Comparison of ENCODE assay signal across 26 cellular contexts in the genomic region with DNA sequence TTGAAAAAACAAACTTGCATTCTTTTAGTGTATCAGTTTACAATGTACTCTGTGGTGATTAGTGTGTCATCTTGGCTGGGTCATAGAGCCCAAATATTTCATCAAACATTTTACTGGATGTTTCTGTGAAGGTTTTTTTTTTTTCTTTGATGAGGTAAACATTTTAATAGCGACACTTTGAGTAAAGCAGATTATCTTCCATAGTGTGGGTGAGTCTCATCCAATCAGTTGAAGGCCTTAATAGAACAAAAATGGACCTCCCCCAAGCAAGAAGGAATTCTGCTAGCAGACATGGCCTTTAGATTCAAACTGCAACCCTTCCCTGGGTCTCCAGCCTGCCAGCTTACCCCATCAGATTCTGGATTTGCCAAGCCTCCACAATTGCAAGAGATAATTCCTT.
"Had no signal": no experiment of that assay in that cellular context is flagged by ENCODE, and none has a peak within 500 bp of the region (broad histone marks: within the 10 kb centered on the region; RNA-seq: fewer than 3 reads in every experiment).

No MANE protein-coding gene starts in this region.

- H3K36me3 Mint-ChIP-seq: mesothelial cell of epicardium, naive B cell had no signal

- ATAC-seq: effector memory CD8-positive, alpha-beta T cell; esophagus mucosa; gastrocnemius medialis; heart right ventricle; left cardiac atrium; left lung; left ventricle myocardium superior; lower lobe of right lung; mucosa of descending colon; naive thymus-derived CD8-positive, alpha-beta T cell had no signal

- H3K4me3 ChIP-seq: colonic mucosa, dorsolateral prefrontal cortex, esophagus squamous epithelium, gastrocnemius medialis, heart right ventricle, left lung, lower lobe of right lung, mucosa of descending colon had no signal

- H3K36me3 ChIP-seq: colonic mucosa, esophagus squamous epithelium, gastrocnemius medialis, heart right ventricle, left lung, lower lobe of right lung had no signal

- DNase-seq: colonic mucosa; dermis blood vessel endothelial cell; dorsolateral prefrontal cortex; effector CD8-positive, alpha-beta T cell; effector memory CD8-positive, alpha-beta T cell; endodermal cell; erythroblast; esophagus squamous epithelium; foreskin fibroblast; foreskin melanocyte; gastrocnemius medialis; glutamatergic neuron; head of caudate nucleus; heart right ventricle; hippocampal formation; left cardiac atrium; left lung; left ventricle myocardium superior; lower lobe of right lung; mesenchymal stem cell; mucosa of descending colon; naive B cell; naive thymus-derived CD8-positive, alpha-beta T cell had no signal

- H3K4me3 Mint-ChIP-seq: effector memory CD8-positive, alpha-beta T cell; endodermal cell; mesothelial cell of epicardium; naive B cell; naive thymus-derived CD8-positive, alpha-beta T cell had no signal

- H3K4me1 Mint-ChIP-seq: naive B cell; naive thymus-derived CD8-positive, alpha-beta T cell had no signal

- H3K27ac Mint-ChIP-seq: effector memory CD8-positive, alpha-beta T cell; endodermal cell; naive B cell; naive thymus-derived CD8-positive, alpha-beta T cell had no signal

- H3K4me1 ChIP-seq: colonic mucosa, esophagus squamous epithelium, gastrocnemius medialis, heart right ventricle, left lung, lower lobe of right lung had no signal

- H3K9me3 ChIP-seq: colonic mucosa, esophagus squamous epithelium, gastrocnemius medialis, heart right ventricle, left lung, lower lobe of right lung, mucosa of descending colon had no signal

- H3K27ac ChIP-seq: colonic mucosa, dorsolateral prefrontal cortex, epithelial cell of prostate, esophagus squamous epithelium, gastrocnemius medialis, heart right ventricle, left lung, lower lobe of right lung had no signal

- H3K27me3 ChIP-seq: colonic mucosa, gastrocnemius medialis had no signal

- H3K9me3 Mint-ChIP-seq: effector memory CD8-positive, alpha-beta T cell; endodermal cell; mesothelial cell of epicardium; naive B cell had no signal
